8 cellular contexts compared by ENCODE assay signal in genomic region chr17:2511462-2512369, GRCh38. TPM values are rescaled to one million over a fixed set of nuclear protein-coding genes. Genes with fewer than 3 reads are reported as not detected.
DNase-seq lines count a peak whose midpoint lies in the region; ATAC-seq and TF ChIP-seq lines count a peak whose summit lies in the region.

TSS of gene METTL16 (minus strand) at chr17:2511888. CDS start at chr17:2502331, 9,557 bp downstream.

- POLR2A ChIA-PET in IMR-90 (lab: Charles Lee; ENCODE audit: unreplicated experiment): no interaction called here
- POLR2A ChIA-PET in OCI-LY7 (lab: Charles Lee): interaction anchor here (0.6 to 2.4 kb wide), 3 partner anchors 22 to 279 kb away, joined by 3 to 14 read pairs (median 5); no protein-coding TSS in a partner anchor

- H4K20me1 ChIP-seq in IMR-90 (ENCODE audit: insufficient read depth, low read length): no peaks in the 10 kb centered on the region; the same call in 1 of the 2 replicates
- H4K20me1 ChIP-seq in OCI-LY7 (ENCODE audit: insufficient read depth, low read length): no peaks in the 10 kb centered on the region

- H3K27me3 ChIP-seq in IMR-90 (ENCODE audit: control insufficient read depth, insufficient read depth, low read length): no peaks in the 10 kb centered on the region

- H2AFZ ChIP-seq in IMR-90 (replicated peaks; ENCODE audit: low read length, poor library complexity): peak within 1 kb of the TSS; percentile 91
- H2AFZ ChIP-seq in OCI-LY7 (ENCODE audit: low read length): peak within 1 kb of the TSS; percentile 76

- H3K4me1 ChIP-seq in IMR-90 (ENCODE audit: control insufficient read depth, insufficient read depth, low read length): no peaks in the 10 kb centered on the region; the same call in 1 of the 2 replicates
- peaks cover 27% of the 10 kb centered on the region for H3K4me1 ChIP-seq in OCI-LY7 (ENCODE audit: insufficient read depth, low read length, poor library complexity, severe bottlenecking)

- TF ChIP-seq POLR2A in IMR-90 (IDR thresholded peaks at IDR 0.05; ENCODE audit: low read depth, low read length): peak; percentile 93

- peak within 1 kb of the TSS; percentile 97 for H2AK9ac ChIP-seq in IMR-90 (replicated peaks; ENCODE audit: low read depth, low read length, poor library complexity)

- H2BK15ac ChIP-seq in IMR-90 (ENCODE audit: low read depth, low read length): peak within 1 kb of the TSS; percentile 67; the same call in 2 of the 3 replicates

- peak within 1 kb of the TSS; percentile 80 for H3K4me2 ChIP-seq in IMR-90 (ENCODE audit: low read depth, low read length)
- peak within 1 kb of the TSS; percentile 89 for H3K4me2 ChIP-seq in OCI-LY7 (ENCODE audit: low read length)

- peak within 1 kb of the TSS; percentile 85 for H2AK5ac ChIP-seq in IMR-90 (ENCODE audit: low read depth, low read length)

- peak within 1 kb of the TSS; percentile 92 for H3K14ac ChIP-seq in IMR-90 (replicated peaks; ENCODE audit: low read depth, low read length)

- BruUV-seq in IMR-90 (replicated peaks; lab: Mats Ljungman, UMichigan): no TSS peak
- BruUV-seq in OCI-LY7 (replicated peaks; lab: Mats Ljungman, UMichigan): no TSS peak

- 0% methylated on average over 18 of the region's 49 CpGs; no CpG with 5 or more reads in 1 of the 2 experiments for WGBS in IMR-90 (ENCODE audit: extremely low coverage in 2 of 2, insufficient read length in 1 of 2), 2 experiments

- H3K4me3 ChIP-seq in IMR-90 (ENCODE audit: insufficient read depth, low read depth, low read length) (peak within 1 kb of the TSS; percentile 66), OCI-LY7 (ENCODE audit: low read depth, low read length, poor library complexity, severe bottlenecking) (peak within 1 kb of the TSS; percentile 79), epithelial cell of esophagus (ENCODE audit: low read length) (peak within 1 kb of the TSS; percentile 87)

- peak within 1 kb of the TSS; percentile 92 for H4K91ac ChIP-seq in IMR-90 (ENCODE audit: insufficient read depth, low read depth, low read length)

- H3K36me3 ChIP-seq in IMR-90 (ENCODE audit: control insufficient read depth, insufficient read depth, low read length): no peaks in the 10 kb centered on the region
- peaks cover 23% of the 10 kb centered on the region for H3K36me3 ChIP-seq in OCI-LY7 (ENCODE audit: insufficient read depth, low read length)

- peaks cover 16 to 32% of the 10 kb centered on the region in 2 experiments for H3K79me1 ChIP-seq in IMR-90 (ENCODE audit: low read depth in 1 of 2, low read length in 2 of 2)

- H2BK5ac ChIP-seq in IMR-90 (ENCODE audit: low read depth, low read length, poor library complexity, severe bottlenecking): peak within 1 kb of the TSS; percentile 80

- H3K27ac ChIP-seq in IMR-90 (ENCODE audit: insufficient read depth, low read length) (peak within 1 kb of the TSS; percentile 83), OCI-LY7 (ENCODE audit: low read depth, low read length, poor library complexity, severe bottlenecking) (peak within 1 kb of the TSS; percentile 85)

- peak within 1 kb of the TSS; percentile 94 for H3K23ac ChIP-seq in IMR-90 (ENCODE audit: low read depth, low read length)

- peak within 1 kb of the TSS; percentile 84 for H3K56ac ChIP-seq in IMR-90 (ENCODE audit: extremely low read depth, insufficient read depth, low read length)

- intact Hi-C loops in IMR-90 (cut with micrococcal nuclease): loop anchor here (2.0 kb wide), 3 partner anchors 51 to 163 kb away; partner anchors contain the start of gene PAFAH1B1
- intact Hi-C loops in OCI-LY7 (cut with micrococcal nuclease; ENCODE audit: unreplicated experiment): loop anchor here (5.0 to 10.0 kb wide), 3 partner anchors 81 to 201 kb away; partner anchors contain the start of genes CLUH and PAFAH1B1

- ATAC-seq in GM21529 (IDR thresholded peaks at IDR 0.05; ENCODE audit: unreplicated experiment): peak; percentile 98
- peak; percentile 99 for ATAC-seq in IMR-90 (ENCODE audit: low read depth)

- peak within 1 kb of the TSS; percentile 65 for H4K5ac ChIP-seq in IMR-90 (ENCODE audit: low read depth, low read length)

- H3K18ac ChIP-seq in IMR-90 (ENCODE audit: low read depth, low read length): peak within 1 kb of the TSS; percentile 51

- TF ChIP-seq RAD21 in IMR-90 (IDR thresholded peaks at IDR 0.05; ENCODE audit: low read length): no peak; the same call in 1 of the 2 replicates

- dilution Hi-C loops in IMR-90 (cut with HindIII; ENCODE audit: low sequenced_read_pairs, unreplicated experiment): no loop called here

- H4K8ac ChIP-seq in IMR-90 (ENCODE audit: low read depth in 2 of 2, low read length in 2 of 2): peak within 1 kb of the TSS; percentile 73 to 99

- no peaks in the 10 kb centered on the region for H3K9me3 ChIP-seq in IMR-90 (ENCODE audit: control insufficient read depth, insufficient read depth, low read length)
- H3K9me3 ChIP-seq in OCI-LY7 (ENCODE audit: low read length): no peaks in the 10 kb centered on the region

- no peak for TF ChIP-seq CTCF in IMR-90 (conservative IDR thresholded peaks at IDR 0.05; ENCODE audit: low read depth, low read length)
- no peak for TF ChIP-seq CTCF in OCI-LY7 (conservative IDR thresholded peaks at IDR 0.05; ENCODE audit: low read length)
- TF ChIP-seq CTCF in epithelial cell of esophagus (IDR thresholded peaks at IDR 0.05; ENCODE audit: insufficient read depth, low read depth, low read length, missing control alignments): no peak

- no peaks in the 10 kb centered on the region for H3K9me2 ChIP-seq in OCI-LY7 (ENCODE audit: insufficient read depth, low read length)

- H3K4ac ChIP-seq in IMR-90 (ENCODE audit: low read depth, low read length): peak within 1 kb of the TSS; percentile 94

- H3K9ac ChIP-seq in IMR-90 (ENCODE audit: low read depth, low read length): peak within 1 kb of the TSS; percentile 93

- in situ Hi-C loops in IMR-90 (cut with MboI; ENCODE audit: low sequenced_read_pairs): no loop called here

- H2BK20ac ChIP-seq in IMR-90 (ENCODE audit: low read depth, low read length): 0 out of 2 replicates have a peak within 1 kb of the TSS, but pooled peaks have one; percentile 12

- peak; percentile 97 for DNase-seq in DMS114 treated with DMSO at 0.1 percent for 48 hours (lab: John Stamatoyannopoulos, UW; ENCODE audit: unreplicated experiment)
- DNase-seq in IMR-90: peak; percentile 99
- peak; percentile 100 for DNase-seq in OCI-LY7 (ENCODE audit: low spot score)
- DNase-seq in activated CD8-positive, alpha-beta memory T cell treated with anti-CD3 and anti-CD28 coated beads, Interleukin-2, amount 50 U/mL, for 48 hours: peak; percentile 96
- DNase-seq in epithelial cell of esophagus (ENCODE audit: low read depth): peak; percentile 100
- DNase-seq in middle frontal gyrus (ENCODE audit: extremely low spot score, low spot score): peak; percentile 95
- DNase-seq in stimulated activated CD8-positive, alpha-beta memory T cell treated with anti-CD3 and anti-CD28 coated beads, Interleukin-2, amount 100 ng/mL, for 48 hours (ENCODE audit: low read depth in 2 of 2): peak; percentile 96 to 97

- CTCF ChIA-PET in IMR-90 (lab: Yijun Ruan, JAX) (interaction anchor here (0.5 kb wide), 1 partner anchor 10 kb away, joined by 9 read pairs; no protein-coding TSS in a partner anchor), OCI-LY7 (lab: Charles Lee; ENCODE audit: unreplicated experiment) (interaction anchor here (1.7 kb wide), 1 partner anchor 22 kb away, joined by 5 read pairs; no protein-coding TSS in a partner anchor)

- peaks cover 36% of the 10 kb centered on the region for H3K79me2 ChIP-seq in OCI-LY7 (ENCODE audit: insufficient read depth, low read depth, low read length)

- H2BK120ac ChIP-seq in IMR-90 (ENCODE audit: low read depth, low read length): peak within 1 kb of the TSS; percentile 79

- peaks cover 3% of the 10 kb centered on the region for H3K9me1 ChIP-seq in IMR-90 (ENCODE audit: insufficient read depth, low read length)

TF ChIP-seq in IMR-90, 13 proteins besides CTCF, POLR2A, EP300 and RAD21:
- TF ChIP-seq SMC3 (IDR thresholded peaks at IDR 0.05; ENCODE audit: low read depth, low read length) (no peak), MAFK (IDR thresholded peaks at IDR 0.05; ENCODE audit: low read depth, low read length) (no peak), CEBPB (IDR thresholded peaks at IDR 0.05; ENCODE audit: low read depth, low read length) (no peak), RFX5 (IDR thresholded peaks at IDR 0.05; ENCODE audit: low read depth, low read length) (no peak), CHD1 (IDR thresholded peaks at IDR 0.05; ENCODE audit: low read depth, low read length) (peak; percentile 89; the same call in 1 of the 2 replicates), MXI1 (IDR thresholded peaks at IDR 0.05; ENCODE audit: borderline replicate concordance, low read depth, low read length) (peak; percentile 88; the same call in 1 of the 2 replicates), MAZ (IDR thresholded peaks at IDR 0.05; ENCODE audit: borderline replicate concordance, low read depth, low read length) (no peak)

RNA-seq across cellular contexts. Expression of gene METTL16, which starts in this region (rescaled TPM):
- total RNA-seq in IMR-90 (2012; rRNA removed) (15.4 and 15.8 TPM in 2 replicates), OCI-LY7 (2022) (41.3 and 41.5 TPM in 2 replicates)
- 9.4 and 11.8 TPM in 2 replicates for polyA plus RNA-seq in IMR-90 (2012; rRNA removed)
- 4.7 and 9.2 TPM in 2 replicates for polyA plus RNA-seq in IMR-90 (2012; cell fraction: cytosol; rRNA removed)
- 3.8 and 10.2 TPM in 2 replicates for polyA plus RNA-seq in IMR-90 (2012; cell fraction: nucleus; rRNA removed; ENCODE audit: low replicate concordance)
- 24.4 and 26.6 TPM in 2 replicates for total RNA-seq in OCI-LY7 (2014; rRNA removed; shearing (Covaris generic))

Comparison
In these comparisons a context has a peak if more than half of its experiments do, and no peak if none do; other contexts are left out.
1. Peak in every context shown above with its lines: DNase-seq, ATAC-seq, H3K4me3 ChIP-seq and H3K27ac ChIP-seq.